8 cellular contexts compared by ENCODE assay signal in the genomic region with DNA sequence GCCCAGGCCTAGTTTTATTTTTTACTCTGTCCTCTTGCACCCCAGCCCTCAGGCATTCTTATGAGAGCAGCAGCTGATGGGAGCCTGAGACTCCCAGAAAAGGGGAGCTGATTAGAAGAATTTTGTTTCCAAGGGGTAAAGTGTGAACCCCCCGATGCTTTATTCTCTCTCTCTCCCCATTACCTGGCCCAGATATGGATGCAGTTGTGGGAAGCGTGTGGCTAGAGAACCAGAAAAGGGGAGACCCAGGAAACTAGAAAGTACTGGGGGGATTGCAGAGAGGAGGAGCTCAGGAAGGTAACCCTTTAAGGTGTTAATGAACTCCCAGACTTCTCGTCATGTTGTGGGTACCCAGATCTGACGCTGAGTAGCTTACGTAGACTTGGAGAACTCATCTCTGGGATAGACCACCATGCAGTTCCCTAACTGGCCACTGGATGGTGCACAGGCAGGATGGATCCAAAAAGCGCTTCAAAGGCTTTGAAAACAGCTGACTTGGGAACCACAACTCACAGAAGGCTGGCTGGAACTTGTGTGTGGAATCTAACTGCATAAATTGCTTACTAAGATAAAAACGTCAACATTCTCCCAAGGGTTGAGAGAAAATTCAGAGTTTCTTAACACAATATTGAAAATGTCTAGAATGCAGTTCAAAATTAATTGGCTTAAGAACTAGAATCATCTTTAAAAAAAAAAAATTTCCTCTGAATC.
A peak's percentile ranks its signal among the peaks of the same experiment; 100 is the strongest.
DNase-seq lines count a peak whose midpoint lies in the region; ATAC-seq, FAIRE-seq and TF ChIP-seq lines count a peak whose summit lies in the region.

No MANE protein-coding gene starts in this region.

- DNase-seq in AG04449 (ENCODE audit: low read depth, low spot score) (no peak), GM12892 (ENCODE audit: insufficient read length) (peak; percentile 60), SJCRH30 (peak; percentile 82 to 94), foreskin keratinocyte (peak; percentile 59 to 78), occipital lobe (lab: John Stamatoyannopoulos, UW) (peak; percentile 39), tibial artery (peak; percentile 88)
- DNase-seq in activated effector memory CD4-positive, alpha-beta T cell treated with Interleukin-2 at 50 U/mL for 16 hours, result peak; percentile 64

- POLR2A ChIA-PET in AG04449 (lab: Yijun Ruan, JAX), result interaction anchor here (0.9 kb wide), 1 partner anchor 93 kb away, joined by 5 read pairs; the partner anchor contains the start of gene GRPEL1

- TF ChIP-seq CTCF in AG04449 (IDR thresholded peaks at IDR 0.05; ENCODE audit: insufficient read depth, low read length, missing control alignments) (peak; percentile 92), foreskin keratinocyte (conservative IDR thresholded peaks at IDR 0.05) (peak; percentile 95), tibial artery (IDR thresholded peaks at IDR 0.05) (peak; percentile 96 to 97)

- FAIRE-seq in GM12892 (lab: Jason Lieb, UNC), result peak; percentile 84

- H3K27me3 ChIP-seq in HUES48 (ENCODE audit: control insufficient read depth, insufficient read depth, low read length), result no peaks in the 10 kb centered on the region
- no peaks in the 10 kb centered on the region for H3K27me3 ChIP-seq in SJCRH30
- H3K27me3 ChIP-seq in foreskin keratinocyte, result no peaks in the 10 kb centered on the region
- H3K27me3 ChIP-seq in tibial artery, result no peaks in the 10 kb centered on the region

- H3K9ac ChIP-seq in HUES48 (ENCODE audit: low read depth, low read length), result no peak overlapping the region

- H3K9me3 ChIP-seq in HUES48 (ENCODE audit: control insufficient read depth, insufficient read depth, low read length) (no peaks in the 10 kb centered on the region; the same call in 1 of the 2 replicates), SJCRH30 (replicated peaks) (no peaks in the 10 kb centered on the region), tibial artery (no peaks in the 10 kb centered on the region)

- CTCF ChIA-PET in AG04449 (lab: Yijun Ruan, JAX), result interaction anchor here (0.6 to 4.9 kb wide), 44 partner anchors 9 to 255 kb away, joined by 3 to 173 read pairs (median 5); partner anchors contain the start of genes GRPEL1, TADA2B and TBC1D14

- intact Hi-C loops in tibial artery (cut with DNase I; ENCODE audit: low total_unique reads), result loop anchor here (5.0 kb wide), 1 partner anchor 98 kb away; no protein-coding TSS in a partner anchor

- no peak for TF ChIP-seq POLR2A in GM12892 (IDR thresholded peaks at IDR 0.05; ENCODE audit: low read depth, low read length)

- H3K4me1 ChIP-seq in HUES48 (ENCODE audit: control insufficient read depth, insufficient read depth, low read length), result peaks cover 26% of the 10 kb centered on the region
- no peaks in the 10 kb centered on the region for H3K4me1 ChIP-seq in SJCRH30
- H3K4me1 ChIP-seq in foreskin keratinocyte, result no peaks in the 10 kb centered on the region
- peaks cover 0 to 6% (median 0%) of the 10 kb centered on the region in 4 donors for H3K4me1 ChIP-seq in tibial artery

- no peaks in the 10 kb centered on the region for H3K36me3 ChIP-seq in HUES48 (ENCODE audit: control insufficient read depth, insufficient read depth, low read length)
- no peaks in the 10 kb centered on the region for H3K36me3 ChIP-seq in SJCRH30
- H3K36me3 ChIP-seq in tibial artery, result no peaks in the 10 kb centered on the region

- H3K27ac ChIP-seq in HUES48 (ENCODE audit: low read depth, low read length) (peak overlapping the region; percentile 23), SJCRH30 (no peak overlapping the region), foreskin keratinocyte (no peak overlapping the region), tibial artery (no peak overlapping the region)

- no peak overlapping the region for H3K4me3 ChIP-seq in AG04449 (ENCODE audit: low read depth, low read length)
- H3K4me3 ChIP-seq in HUES48 (ENCODE audit: low read depth, low read length), result no peak overlapping the region
- H3K4me3 ChIP-seq in SJCRH30, result no peak overlapping the region
- no peak overlapping the region for H3K4me3 ChIP-seq in tibial artery

- peak; percentile 89 for ATAC-seq in foreskin keratinocyte
